ENCODE assay signal across 1 cellular context in genomic region chr22:22119003-22119402, GRCh38.
TF ChIP-seq lines count a peak whose summit lies in the region.

No MANE protein-coding gene starts in this region.

TF ChIP-seq in K562, 482 proteins besides CTCF, POLR2A, EP300 and RAD21 (continued from another document):
- TF ChIP-seq MGA (IDR thresholded peaks at IDR 0.05) (no peak), RBM39 (optimal IDR thresholded peaks at IDR 0.05; ENCODE audit: low read depth, low read length) (no peak), ZNF584 (CRISPR knock-in tag; IDR thresholded peaks at IDR 0.05; ENCODE audit: low read depth) (no peak), RB1 (IDR thresholded peaks at IDR 0.05; ENCODE audit: low read depth) (peak; percentile 24; the same call in 1 of the 2 replicates), ARID3B (CRISPR knock-in tag; IDR thresholded peaks at IDR 0.05; ENCODE audit: borderline replicate concordance) (no peak), LCOR (CRISPR knock-in tag; IDR thresholded peaks at IDR 0.05) (no peak), ARID2 (IDR thresholded peaks at IDR 0.05) (no peak), EZH2 (IDR thresholded peaks at IDR 0.05; ENCODE audit: borderline replicate concordance, low read depth, low read length) (0 out of 2 replicates have a peak, but pooled peaks have one; percentile 75), ATF6 (CRISPR knock-in tag; IDR thresholded peaks at IDR 0.05) (no peak), ZKSCAN3 (CRISPR knock-in tag; IDR thresholded peaks at IDR 0.05) (0 out of 2 replicates have a peak, but pooled peaks have one; percentile 38), NFRKB (IDR thresholded peaks at IDR 0.05; ENCODE audit: low read depth) (no peak), HINFP (tag; conservative IDR thresholded peaks at IDR 0.05; ENCODE audit: low read depth) (0 out of 2 replicates have a peak, but pooled peaks have one; percentile 21), ZNF354B (CRISPR knock-in tag; IDR thresholded peaks at IDR 0.05) (peak; percentile 48; the same call in 1 of the 2 replicates), ZNF143 (CRISPR knock-in tag; IDR thresholded peaks at IDR 0.05) (no peak), ZNF431 (CRISPR knock-in tag; IDR thresholded peaks at IDR 0.05) (0 out of 2 replicates have a peak, but pooled peaks have one; percentile 20)
TF ChIP-seq in K562: peak in this region for 8.
